In the genomic region with DNA sequence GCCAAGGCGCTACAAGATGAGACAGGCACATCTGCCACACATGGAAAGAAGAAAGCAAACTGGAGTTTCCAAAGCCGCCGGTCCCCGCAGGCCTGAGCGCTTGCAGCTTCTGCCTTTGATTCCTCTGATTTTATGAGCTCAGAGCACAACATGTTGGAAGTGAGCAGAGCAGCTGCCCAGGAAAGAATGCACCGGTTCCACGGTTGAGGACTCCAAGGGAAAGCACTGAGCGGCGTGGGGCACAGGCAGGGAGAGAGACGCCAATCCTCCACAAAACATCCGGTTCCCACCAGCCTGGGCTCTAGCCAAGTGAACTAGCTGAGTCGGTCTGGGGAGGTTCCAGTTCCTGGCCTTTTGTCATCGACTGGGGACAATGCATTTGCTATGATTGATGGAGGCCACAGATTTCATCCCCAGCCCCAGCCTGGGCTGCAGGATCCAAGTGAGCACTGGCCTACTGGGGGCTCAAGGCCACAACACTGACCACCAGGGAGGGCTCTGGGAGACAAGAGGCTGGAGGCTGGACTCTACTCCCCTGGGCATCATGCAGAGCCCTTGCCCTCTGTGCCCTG, we compare ENCODE assay signal across 9 cellular contexts.
DNase-seq lines count a peak whose midpoint lies in the region; ATAC-seq and TF ChIP-seq lines count a peak whose summit lies in the region.
"Had no signal": no experiment of that assay in that cellular context is flagged by ENCODE, and none has a peak within 500 bp of the region (broad histone marks: within the 10 kb centered on the region; RNA-seq: fewer than 3 reads in every experiment).

No MANE protein-coding gene starts in this region.

- peak; percentile 62 to 79 (median 73) for ATAC-seq in heart left ventricle
- no peak for ATAC-seq in GM19467 (IDR thresholded peaks at IDR 0.05; ENCODE audit: unreplicated experiment)
- ATAC-seq in GM18858 (IDR thresholded peaks at IDR 0.05; ENCODE audit: unreplicated experiment) = no peak
- ATAC-seq: GM12878 had no signal

- TF ChIP-seq CTCF in adrenal gland (IDR thresholded peaks at IDR 0.05) = no peak
- TF ChIP-seq CTCF in heart left ventricle (IDR thresholded peaks at IDR 0.05) = no peak
- TF ChIP-seq CTCF in prostate gland (IDR thresholded peaks at IDR 0.05) = no peak

- H3K4me1 ChIP-seq in adrenal gland (replicated peaks in 1 of 2) (peaks cover 12 to 35% of the 10 kb centered on the region in 2 donors), heart left ventricle (peaks cover 0 to 46% (median 32%) of the 10 kb centered on the region in 12 donors), prostate gland (replicated peaks) (peaks cover 9% of the 10 kb centered on the region)

- DNase-seq in COLO829 (ENCODE audit: low spot score) (peak; percentile 33), adrenal gland (peak; percentile 72 to 92 (median 81)), heart left ventricle (peak; percentile 79 to 88 (median 85)), prostate gland (ENCODE audit: low spot score) (peak; percentile 86), HEK293T (ENCODE audit: extremely low spot score) (no peak), ACHN (no peak)

- H3K9me3 ChIP-seq in adrenal gland (replicated peaks in 1 of 3) = no peaks in the 10 kb centered on the region
- H3K9me3 ChIP-seq in heart left ventricle = peaks cover 0 to 10% (median 0%) of the 10 kb centered on the region in 12 donors
- no peaks in the 10 kb centered on the region for H3K9me3 ChIP-seq in prostate gland

- 33 to 37% (median 35%) methylated on average over 10 to 13 of the region's 13 CpGs for WGBS in adrenal gland, 4 donors
- 22 to 49% (median 25%) methylated on average over 13 of the region's 13 CpGs for WGBS in heart left ventricle, 4 donors
- 7% methylated on average over 13 of the region's 13 CpGs for WGBS in prostate gland

- no peak for TF ChIP-seq POLR2A in adrenal gland (IDR thresholded peaks at IDR 0.05)
- no peak for TF ChIP-seq POLR2A in heart left ventricle (IDR thresholded peaks at IDR 0.05)
- TF ChIP-seq POLR2A in prostate gland (IDR thresholded peaks at IDR 0.05) = no peak

- H3K36me3 ChIP-seq in adrenal gland (replicated peaks in 1 of 2) (no peaks in the 10 kb centered on the region), heart left ventricle (no peaks in the 10 kb centered on the region), prostate gland (no peaks in the 10 kb centered on the region)

- H3K27me3 ChIP-seq in adrenal gland (no peaks in the 10 kb centered on the region), heart left ventricle (no peaks in the 10 kb centered on the region), prostate gland (replicated peaks; ENCODE audit: insufficient read depth) (no peaks in the 10 kb centered on the region)

- in situ Hi-C loops in ACHN (cut with HindIII; ENCODE audit: low pct_ligation_motif_present, low pct_unique_long_range_greater_than_20kb, low sequenced_read_pairs) = no loop called here

- POLR2A ChIA-PET in HEK293T (lab: Yijun Ruan, JAX) = interaction anchor here (0.7 to 1.0 kb wide), 2 partner anchors 13 to 250 kb away, joined by 3 read pairs; no protein-coding TSS in a partner anchor

- CTCF ChIA-PET in HEK293T (lab: Yijun Ruan, JAX) = interaction anchor here (0.5 to 0.6 kb wide), 2 partner anchors 63 to 185 kb away, joined by 3 to 12 read pairs; no protein-coding TSS in a partner anchor

- intact Hi-C loops in adrenal gland (cut with DNase I) (no loop called here), heart left ventricle (cut with DNase I) (loop anchor here in 3 of 10 donors (5.0 to 10.0 kb wide), 4 partner anchors 54 to 251 kb away; a partner anchor contains a TSS), prostate gland (cut with DNase I) (loop anchor here (1.0 to 5.0 kb wide), 2 partner anchors 53 to 251 kb away; a partner anchor contains a TSS)

- H3K4me3 ChIP-seq in adrenal gland = no peak overlapping the region
- H3K4me3 ChIP-seq in heart left ventricle = peak overlapping the region in 5 of 12 donors; percentile 1 to 27 (median 8)
- H3K4me3 ChIP-seq in prostate gland = no peak overlapping the region
- H3K4me3 ChIP-seq: GM12878 had no signal

- H3K27ac ChIP-seq in adrenal gland (peak overlapping the region in 4 of 5 donors; percentile 4 to 77 (median 42)), heart left ventricle (peak overlapping the region; percentile 63 to 82 (median 77)), prostate gland (peak overlapping the region; percentile 64 to 73)

TF ChIP-seq in HEK293T, 16 proteins besides CTCF, POLR2A, EP300 and RAD21:
- TF ChIP-seq FOXM1 (IDR thresholded peaks at IDR 0.05; ENCODE audit: borderline replicate concordance) = no peak
- TF ChIP-seq L3MBTL2 (conservative IDR thresholded peaks at IDR 0.05) = no peak
- no peak for TF ChIP-seq TARDBP (IDR thresholded peaks at IDR 0.05)
- TF ChIP-seq NFRKB (IDR thresholded peaks at IDR 0.05) = no peak
- TF ChIP-seq ARNT (IDR thresholded peaks at IDR 0.05) = no peak
- TF ChIP-seq LEF1 (IDR thresholded peaks at IDR 0.05; ENCODE audit: borderline replicate concordance) = no peak
- TF ChIP-seq HDGF (IDR thresholded peaks at IDR 0.05; ENCODE audit: borderline replicate concordance) = no peak
- TF ChIP-seq, protein P1, sequence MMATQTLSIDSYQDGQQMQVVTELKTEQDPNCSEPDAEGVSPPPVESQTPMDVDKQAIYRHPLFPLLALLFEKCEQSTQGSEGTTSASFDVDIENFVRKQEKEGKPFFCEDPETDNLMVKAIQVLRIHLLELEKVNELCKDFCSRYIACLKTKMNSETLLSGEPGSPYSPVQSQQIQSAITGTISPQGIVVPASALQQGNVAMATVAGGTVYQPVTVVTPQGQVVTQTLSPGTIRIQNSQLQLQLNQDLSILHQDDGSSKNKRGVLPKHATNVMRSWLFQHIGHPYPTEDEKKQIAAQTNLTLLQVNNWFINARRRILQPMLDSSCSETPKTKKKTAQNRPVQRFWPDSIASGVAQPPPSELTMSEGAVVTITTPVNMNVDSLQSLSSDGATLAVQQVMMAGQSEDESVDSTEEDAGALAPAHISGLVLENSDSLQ (IDR thresholded peaks at IDR 0.05) = no peak
- no peak for TF ChIP-seq FOXK2 (IDR thresholded peaks at IDR 0.05)
- TF ChIP-seq FOXA1 (IDR thresholded peaks at IDR 0.05) = no peak
- TF ChIP-seq BHLHE40 (IDR thresholded peaks at IDR 0.05; ENCODE audit: borderline replicate concordance) = no peak
- no peak for TF ChIP-seq SUZ12 (IDR thresholded peaks at IDR 0.05)

Comparison
In these comparisons a context has a peak if more than half of its experiments do, and no peak if none do; other contexts are left out.
1. DNase-seq: peak in COLO829 (single experiment), adrenal gland (7 of 7), heart left ventricle (5 of 5) and prostate gland (single experiment); none in HEK293T (single experiment) and ACHN (single experiment).
2. ATAC-seq: peak in heart left ventricle (4 of 4); none in GM19467 (single experiment) and GM18858 (single experiment).
3. Peak in every context shown above with its lines, with median percentiles within 50 percentile points of each other: H3K27ac ChIP-seq.